22 cellular contexts compared by ENCODE assay signal in the genomic region with DNA sequence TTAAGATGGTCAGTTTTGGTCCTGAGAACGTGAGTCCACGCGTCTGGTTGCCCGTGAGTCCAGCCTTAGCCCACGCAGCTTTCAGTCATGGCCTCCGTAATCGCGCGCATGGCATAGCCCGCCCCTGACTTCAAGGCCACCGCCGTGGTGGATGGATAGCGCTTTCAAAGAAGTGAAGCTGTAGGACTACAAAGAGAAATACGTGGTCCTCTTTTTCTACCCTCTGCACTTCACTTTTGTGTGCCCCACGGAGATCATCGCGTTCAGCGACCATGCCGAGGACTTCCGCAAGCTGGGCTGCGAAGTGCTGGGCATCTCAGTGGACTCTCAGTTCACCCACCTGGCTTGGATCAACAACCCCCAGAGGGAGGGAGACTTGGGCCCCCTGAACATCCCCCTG.
DNase-seq lines count a peak whose midpoint lies in the region; ATAC-seq, FAIRE-seq and TF ChIP-seq lines count a peak whose summit lies in the region.
"Had no signal": no experiment of that assay in that cellular context is flagged by ENCODE, and none has a peak within 500 bp of the region (broad histone marks: within the 10 kb centered on the region; RNA-seq: fewer than 3 reads in every experiment).

No MANE protein-coding gene starts in this region.

- H2BK5ac ChIP-seq in IMR-90 (ENCODE audit: low read depth, low read length, poor library complexity, severe bottlenecking) = no peak overlapping the region
- no peak overlapping the region for H2BK5ac ChIP-seq in H1 (ENCODE audit: low read depth, low read length)
- H2BK5ac ChIP-seq in neuronal stem cell (ENCODE audit: low read length) = peak overlapping the region; percentile 35

- intact Hi-C loops in IMR-90 (cut with micrococcal nuclease) = no loop called here
- intact Hi-C loops in CD14-positive monocyte (cut with micrococcal nuclease) = no loop called here

- peaks cover 0 to 8% (median 0%) of the 10 kb centered on the region in 7 donors for H3K9me3 Mint-ChIP-seq in CD14-positive monocyte

- FAIRE-seq in H1 (lab: Jason Lieb, UNC) = no peak
- FAIRE-seq: A204.1, D721Med, G401.6, GM12891, GM18507 had no signal

- H3K4ac ChIP-seq in IMR-90 (ENCODE audit: low read depth, low read length) = no peak overlapping the region
- H3K4ac ChIP-seq in H1 (replicated peaks; ENCODE audit: insufficient read length, low read depth, low read length) = no peak overlapping the region
- peak overlapping the region; percentile 66 for H3K4ac ChIP-seq in neuronal stem cell (ENCODE audit: low read length)

- H3K79me1 ChIP-seq in IMR-90 (ENCODE audit: low read depth in 1 of 2, low read length in 2 of 2) = no peaks in the 10 kb centered on the region
- H3K79me1 ChIP-seq in H1 (ENCODE audit: low read depth, low read length) = no peaks in the 10 kb centered on the region
- no peaks in the 10 kb centered on the region for H3K79me1 ChIP-seq in neuronal stem cell (ENCODE audit: low read depth, low read length)

- no peaks in the 10 kb centered on the region for H3K4me1 ChIP-seq in IMR-90 (ENCODE audit: control insufficient read depth, insufficient read depth, low read length)
- H3K4me1 ChIP-seq in H1 (replicated peaks in 1 of 4; ENCODE audit: control insufficient read depth in 3 of 4, insufficient read depth in 4 of 4, low read length in 3 of 4) = no peaks in the 10 kb centered on the region
- peaks cover 0 to 2% of the 10 kb centered on the region in 2 donors for H3K4me1 ChIP-seq in neuronal stem cell (ENCODE audit: control insufficient read depth in 2 of 2, insufficient read depth in 1 of 2, low read depth in 1 of 2, low read length in 2 of 2)
- H3K4me1 ChIP-seq: BE2C, Caco-2 had no signal

- H4K91ac ChIP-seq in IMR-90 (ENCODE audit: insufficient read depth, low read depth, low read length) = no peak overlapping the region
- no peak overlapping the region for H4K91ac ChIP-seq in H1 (replicated peaks; ENCODE audit: insufficient read length, low read length)
- H4K91ac ChIP-seq in neuronal stem cell (ENCODE audit: low read depth, low read length, poor library complexity) = no peak overlapping the region

- H2BK12ac ChIP-seq in H1 (ENCODE audit: low read depth, low read length) (no peak overlapping the region), neuronal stem cell (ENCODE audit: low read length) (no peak overlapping the region)

- H2AFZ ChIP-seq in IMR-90 (replicated peaks; ENCODE audit: low read length, poor library complexity) = peak overlapping the region; percentile 63
- H2AFZ ChIP-seq in H1 (ENCODE audit: low read length) = no peak overlapping the region
- no peak overlapping the region for H2AFZ ChIP-seq in neuronal stem cell (ENCODE audit: low read length)

- no peaks in the 10 kb centered on the region for H3K23me2 ChIP-seq in H1 (ENCODE audit: low read depth, low read length)

- H3K9me3 ChIP-seq in IMR-90 (ENCODE audit: control insufficient read depth, insufficient read depth, low read length) = peaks cover 3% of the 10 kb centered on the region
- H3K9me3 ChIP-seq in H1 (ENCODE audit: insufficient read depth in 2 of 2, low read depth in 1 of 2, low read length in 1 of 2) = no peaks in the 10 kb centered on the region
- H3K9me3 ChIP-seq in neuronal stem cell (replicated peaks in 1 of 2; ENCODE audit: control insufficient read depth in 2 of 2, insufficient read depth in 1 of 2, low read depth in 1 of 2, low read length in 2 of 2) = peaks cover 0 to 3% of the 10 kb centered on the region in 2 donors
- H3K9me3 ChIP-seq: BE2C, BLaER1, Caco-2 had no signal

- peaks cover 0 to 4% (median 0%) of the 10 kb centered on the region in 3 donors for H3K27me3 Mint-ChIP-seq in CD14-positive monocyte (ENCODE audit: low read depth in 3 of 3)
- H3K27me3 Mint-ChIP-seq: CD4-positive, alpha-beta T cell had no signal

- BruUV-seq in IMR-90 (replicated peaks; lab: Mats Ljungman, UMichigan) = no TSS peak

- CTCF ChIA-PET in IMR-90 (lab: Yijun Ruan, JAX) = no interaction called here
- CTCF ChIA-PET in H1 (lab: Charles Lee; ENCODE audit: partially characterized antibody) = interaction anchor here (1.0 kb wide), 1 partner anchor 333 kb away, joined by 3 read pairs; no protein-coding TSS in a partner anchor

- no peak overlapping the region for H2BK20ac ChIP-seq in IMR-90 (ENCODE audit: low read depth, low read length)
- no peak overlapping the region for H2BK20ac ChIP-seq in H1 (ENCODE audit: low read length)

- dilution Hi-C loops in IMR-90 (cut with HindIII; ENCODE audit: low sequenced_read_pairs, unreplicated experiment) = no loop called here

- no peak overlapping the region for H3K9ac ChIP-seq in IMR-90 (ENCODE audit: low read depth, low read length)
- no peak overlapping the region for H3K9ac ChIP-seq in H1 (replicated peaks in 1 of 4; ENCODE audit: extremely low read depth in 1 of 4, low read depth in 3 of 4, low read length in 3 of 4)
- no peak overlapping the region for H3K9ac ChIP-seq in neuronal stem cell (ENCODE audit: low read depth, low read length, poor library complexity)
- H3K9ac ChIP-seq: BLaER1 had no signal

- H3K4me3 ChIP-seq in IMR-90 (ENCODE audit: insufficient read depth, low read depth, low read length) (no peak overlapping the region), H1 (ENCODE audit: extremely low read depth in 1 of 4, insufficient read depth in 2 of 4, low read depth in 3 of 4, low read length in 4 of 4) (no peak overlapping the region), neuronal stem cell (ENCODE audit: low read length in 2 of 2) (no peak overlapping the region)
- H3K4me3 ChIP-seq: BLaER1 had no signal

- no peak for TF ChIP-seq POLR2A in IMR-90 (IDR thresholded peaks at IDR 0.05; ENCODE audit: low read depth, low read length)
- TF ChIP-seq POLR2A in H1 (IDR thresholded peaks at IDR 0.05; ENCODE audit: control extremely low read depth in 1 of 2, low read depth in 2 of 2, low read length in 2 of 2) = no peak

- no peak for TF ChIP-seq RAD21 in IMR-90 (IDR thresholded peaks at IDR 0.05; ENCODE audit: low read length)
- TF ChIP-seq RAD21 in H1 (IDR thresholded peaks at IDR 0.05 in 1 of 2, conservative IDR thresholded peaks at IDR 0.05 in 1 of 2; ENCODE audit: low read depth in 2 of 2, low read length in 2 of 2) = no peak

- H4K8ac ChIP-seq in IMR-90 (ENCODE audit: low read depth in 2 of 2, low read length in 2 of 2) (no peak overlapping the region), H1 (ENCODE audit: extremely low read depth, insufficient read depth, low read length) (peak overlapping the region; percentile 57; the same call in 1 of the 2 replicates), neuronal stem cell (ENCODE audit: low read depth, low read length) (peak overlapping the region; percentile 65)

- no peaks in the 10 kb centered on the region for H3K36me3 Mint-ChIP-seq in CD14-positive monocyte
- H3K36me3 Mint-ChIP-seq: CD8-positive, alpha-beta T cell had no signal

- no peaks in the 10 kb centered on the region; the same call in 1 of the 2 replicates for H3K9me1 ChIP-seq in IMR-90 (ENCODE audit: insufficient read depth, low read length)

- H2AK9ac ChIP-seq in IMR-90 (replicated peaks; ENCODE audit: low read depth, low read length, poor library complexity) = no peak overlapping the region

- H3K18ac ChIP-seq in IMR-90 (ENCODE audit: low read depth, low read length) = no peak overlapping the region
- no peak overlapping the region for H3K18ac ChIP-seq in H1 (ENCODE audit: extremely low read depth, low read length)
- no peak overlapping the region for H3K18ac ChIP-seq in neuronal stem cell (ENCODE audit: low read length)

- H3K79me2 ChIP-seq in H1 (ENCODE audit: control insufficient read depth in 1 of 2, insufficient read depth in 2 of 2, low read length in 2 of 2) = no peaks in the 10 kb centered on the region

- H3K4me1 Mint-ChIP-seq in CD14-positive monocyte = no peaks in the 10 kb centered on the region

- H3K23ac ChIP-seq in IMR-90 (ENCODE audit: low read depth, low read length) (no peak overlapping the region), H1 (ENCODE audit: insufficient read length) (no peak overlapping the region), neuronal stem cell (ENCODE audit: low read depth, low read length, poor library complexity) (no peak overlapping the region)

- H3K14ac ChIP-seq in IMR-90 (replicated peaks; ENCODE audit: low read depth, low read length) = no peak overlapping the region
- H3K14ac ChIP-seq in H1 (ENCODE audit: insufficient read length) = no peak overlapping the region
- no peak overlapping the region for H3K14ac ChIP-seq in neuronal stem cell (ENCODE audit: low read length)

- no peak overlapping the region for H3K4me3 Mint-ChIP-seq in CD14-positive monocyte
- H3K4me3 Mint-ChIP-seq: CD4-positive, alpha-beta T cell; CD8-positive, alpha-beta T cell had no signal

- H3K27me3 ChIP-seq in IMR-90 (ENCODE audit: control insufficient read depth, insufficient read depth, low read length) = peaks cover 14% of the 10 kb centered on the region
- H3K27me3 ChIP-seq in H1 (replicated peaks in 1 of 4; ENCODE audit: control insufficient read depth in 3 of 4, extremely low read depth in 1 of 4, insufficient read depth in 3 of 4, low read length in 3 of 4) = no peaks in the 10 kb centered on the region
- H3K27me3 ChIP-seq in neuronal stem cell (ENCODE audit: control insufficient read depth in 3 of 3, insufficient read depth in 3 of 3, low read depth in 1 of 3, low read length in 3 of 3) = peaks cover 0 to 4% (median 0%) of the 10 kb centered on the region in 3 experiments
- H3K27me3 ChIP-seq: BE2C, BLaER1 had no signal

- no peaks in the 10 kb centered on the region for H4K20me1 ChIP-seq in IMR-90 (ENCODE audit: insufficient read depth, low read length)
- no peaks in the 10 kb centered on the region for H4K20me1 ChIP-seq in H1 (replicated peaks in 1 of 2; ENCODE audit: control insufficient read depth in 1 of 2, insufficient read depth in 2 of 2, low read length in 2 of 2)
- H4K20me1 ChIP-seq: BLaER1 had no signal

- TF ChIP-seq CTCF in IMR-90 (conservative IDR thresholded peaks at IDR 0.05; ENCODE audit: low read depth, low read length) = no peak
- TF ChIP-seq CTCF in H1 (IDR thresholded peaks at IDR 0.05; ENCODE audit: control extremely low read depth in 1 of 3, insufficient read depth in 1 of 3, low read depth in 1 of 3, low read length in 3 of 3) = no peak
- TF ChIP-seq CTCF in CD14-positive monocyte (IDR thresholded peaks at IDR 0.05) = no peak

- H3K27ac Mint-ChIP-seq in CD14-positive monocyte = no peak overlapping the region
- H3K27ac Mint-ChIP-seq: CD4-positive, alpha-beta T cell; CD8-positive, alpha-beta T cell had no signal

- no peak overlapping the region for H2AK5ac ChIP-seq in IMR-90 (ENCODE audit: low read depth, low read length)
- H2AK5ac ChIP-seq in H1 (ENCODE audit: low read depth, low read length) = no peak overlapping the region
- no peak overlapping the region for H2AK5ac ChIP-seq in neuronal stem cell (ENCODE audit: low read depth, low read length)

- H3K27ac ChIP-seq in IMR-90 (ENCODE audit: insufficient read depth, low read length) (no peak overlapping the region), H1 (ENCODE audit: low read depth, low read length) (no peak overlapping the region), neuronal stem cell (replicated peaks; ENCODE audit: low read length) (no peak overlapping the region)
- H3K27ac ChIP-seq: BLaER1 had no signal

- H4K5ac ChIP-seq in IMR-90 (ENCODE audit: low read depth, low read length) = no peak overlapping the region
- H4K5ac ChIP-seq in H1 (ENCODE audit: insufficient read length, low read depth, low read length) = no peak overlapping the region

- H2BK120ac ChIP-seq in IMR-90 (ENCODE audit: low read depth, low read length) = no peak overlapping the region
- H2BK120ac ChIP-seq in H1 (replicated peaks; ENCODE audit: low read depth, low read length) = no peak overlapping the region
- no peak overlapping the region for H2BK120ac ChIP-seq in neuronal stem cell (ENCODE audit: low read depth, low read length)

- POLR2A ChIA-PET in IMR-90 (lab: Charles Lee; ENCODE audit: unreplicated experiment) (no interaction called here), H1 (lab: Charles Lee; ENCODE audit: partially characterized antibody) (no interaction called here)

- in situ Hi-C loops in IMR-90 (cut with MboI; ENCODE audit: low sequenced_read_pairs) = no loop called here

- H3K56ac ChIP-seq in IMR-90 (ENCODE audit: extremely low read depth, insufficient read depth, low read length) (no peak overlapping the region), H1 (replicated peaks; ENCODE audit: insufficient read length, low read depth, low read length) (no peak overlapping the region)

- H2BK15ac ChIP-seq in IMR-90 (ENCODE audit: low read depth, low read length) (no peak overlapping the region), H1 (ENCODE audit: low read length) (no peak overlapping the region), neuronal stem cell (ENCODE audit: low read length) (no peak overlapping the region)

- no peak overlapping the region for H3K4me2 ChIP-seq in IMR-90 (ENCODE audit: low read depth, low read length)
- H3K4me2 ChIP-seq in H1 (ENCODE audit: insufficient read depth in 1 of 2, low read depth in 2 of 2, low read length in 2 of 2) = no peak overlapping the region
- H3K4me2 ChIP-seq in neuronal stem cell (ENCODE audit: insufficient read depth, low read length, poor library complexity, severe bottlenecking) = no peak overlapping the region
- H3K4me2 ChIP-seq: BLaER1 had no signal

- H3K36me3 ChIP-seq in IMR-90 (ENCODE audit: control insufficient read depth, insufficient read depth, low read length) (no peaks in the 10 kb centered on the region), H1 (ENCODE audit: control insufficient read depth in 2 of 4, insufficient read depth in 4 of 4, low read length in 3 of 4) (no peaks in the 10 kb centered on the region), neuronal stem cell (replicated peaks in 1 of 2; ENCODE audit: control insufficient read depth in 2 of 2, insufficient read depth in 2 of 2, low read length in 2 of 2) (no peaks in the 10 kb centered on the region)
- H3K36me3 ChIP-seq: BE2C, BLaER1 had no signal

- DNase-seq in IMR-90 (no peak), H1 (ENCODE audit: low read depth in 1 of 2, low spot score in 2 of 2) (no peak), neuronal stem cell (ENCODE audit: low spot score) (no peak), SIG-M5 (lab: John Stamatoyannopoulos, UW) (no peak), CD14-positive monocyte (ENCODE audit: low spot score) (no peak)
- DNase-seq: 8988T; ACHN; BE2C; C1 segment of cervical spinal cord; Caco-2; Calu3; CD4-positive, alpha-beta T cell; CD8-positive, alpha-beta T cell; DMS79 treated with DMSO at 0.1 percent for 48 hours; GF-D8 had no signal

- TF ChIP-seq EP300 in H1 (IDR thresholded peaks at IDR 0.05; ENCODE audit: borderline replicate concordance in 1 of 2, low read depth in 2 of 2, low read length in 2 of 2) = no peak

- ATAC-seq in IMR-90 (ENCODE audit: low read depth) (no peak), GM21367 (IDR thresholded peaks at IDR 0.05; ENCODE audit: unreplicated experiment) (no peak)
- ATAC-seq: CD8-positive, alpha-beta T cell had no signal

- 80% methylated on average over 2 of the region's 21 CpGs; no CpG with 5 or more reads in 1 of the 2 experiments for WGBS in IMR-90 (ENCODE audit: extremely low coverage in 2 of 2, insufficient read length in 1 of 2), 2 experiments
- WGBS in H1 (ENCODE audit: extremely low coverage in 1 of 2, insufficient coverage in 1 of 2, insufficient read length in 1 of 2, insufficient replicate concordance in 2 of 2, low coverage in 1 of 2, low lambda C conversion rate in 2 of 2, missing lambda C conversion rate in 1 of 2), 2 experiments = 94% methylated on average over 21 of the region's 21 CpGs; no CpG with 5 or more reads in 1 of the 2 experiments
- no CpG with 5 or more reads among the region's 21 CpGs for WGBS in neuronal stem cell (ENCODE audit: extremely low coverage in 2 of 2, insufficient read length in 2 of 2, insufficient replicate concordance in 1 of 2), 2 donors

Comparison
In these comparisons a context has a peak if more than half of its experiments do, and no peak if none do; other contexts are left out.
1. H4K8ac ChIP-seq: peak in H1 (single experiment) and neuronal stem cell (single experiment); none in IMR-90 (0 of 2).